In the genomic region with DNA sequence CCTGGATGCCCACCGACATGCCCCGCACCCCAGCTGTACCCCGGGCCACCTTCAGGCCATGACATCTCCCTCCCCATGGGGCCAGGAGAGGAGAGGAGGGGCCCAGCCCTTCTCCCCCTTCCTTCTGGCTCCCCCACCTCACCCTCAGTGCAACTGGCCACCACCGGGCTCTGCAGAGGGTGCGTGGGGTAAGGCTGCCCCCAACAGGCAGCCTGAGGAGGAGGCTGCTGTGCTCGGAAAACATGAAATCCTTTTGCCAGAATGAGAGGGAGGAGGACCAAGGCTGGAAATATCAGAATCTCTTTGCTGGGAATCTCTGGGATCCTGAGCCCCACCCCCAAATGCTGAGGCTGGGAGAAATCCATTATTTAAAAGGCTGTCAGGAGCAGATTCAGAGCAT, we compare ENCODE assay signal across 8 cellular contexts.
DNase-seq lines count a peak whose midpoint lies in the region; ATAC-seq and TF ChIP-seq lines count a peak whose summit lies in the region.

No MANE protein-coding gene starts in this region.

- no peak overlapping the region for H3K4me2 ChIP-seq in GM23338

- peak; percentile 39 to 62 for TF ChIP-seq CTCF in Caco-2 (IDR thresholded peaks at IDR 0.05; ENCODE audit: insufficient read depth in 1 of 2, low read depth in 1 of 2, low read length in 1 of 2, severe bottlenecking in 1 of 2, unreplicated experiment in 1 of 2)
- TF ChIP-seq CTCF in GM23338 (conservative IDR thresholded peaks at IDR 0.05; ENCODE audit: low read depth in 2 of 2): peak; percentile 93 to 94
- peak; percentile 87 for TF ChIP-seq CTCF in Panc1 (IDR thresholded peaks at IDR 0.05)
- TF ChIP-seq CTCF in fibroblast of villous mesenchyme (IDR thresholded peaks at IDR 0.05; ENCODE audit: insufficient read depth, low read depth, low read length): peak; percentile 41

- DNase-seq in Caco-2 (peak in 1 of 2 experiments; percentile 36), GM23338 (ENCODE audit: low spot score) (peak; percentile 73), Panc1 (ENCODE audit: low read depth, low spot score) (no peak), fibroblast of villous mesenchyme (ENCODE audit: low read depth) (no peak), superior temporal gyrus (ENCODE audit: extremely low spot score) (no peak), T1000 (lab: John Stamatoyannopoulos, UW) (no peak)
- no peak for DNase-seq in activated naive CD4-positive, alpha-beta T cell treated with Interleukin-2 at 50 U/mL for 16 hours

- H3K9me3 Mint-ChIP-seq in Caco-2 (ENCODE audit: unreplicated experiment): no peaks in the 10 kb centered on the region
- H3K9me3 Mint-ChIP-seq in GM23338: no peaks in the 10 kb centered on the region

- H3K27me3 ChIP-seq in Caco-2 (replicated peaks; ENCODE audit: control insufficient read depth, insufficient read depth, low read length) (no peaks in the 10 kb centered on the region; the same call in none of the 2 replicates), GM23338 (ENCODE audit: insufficient read depth) (no peaks in the 10 kb centered on the region), Panc1 (ENCODE audit: control insufficient read depth, insufficient read depth, low read length) (peaks cover 5% of the 10 kb centered on the region)

- no peaks in the 10 kb centered on the region for H3K4me1 ChIP-seq in Caco-2
- H3K4me1 ChIP-seq in GM23338 (ENCODE audit: insufficient read depth): no peaks in the 10 kb centered on the region
- no peaks in the 10 kb centered on the region for H3K4me1 ChIP-seq in Panc1 (ENCODE audit: control insufficient read depth, insufficient read depth, low read length)

- H3K4me1 Mint-ChIP-seq in Caco-2 (ENCODE audit: low read depth, unreplicated experiment) (no peaks in the 10 kb centered on the region), GM23338 (peaks cover 2% of the 10 kb centered on the region; the same call in 2 of the 3 replicates)

- POLR2A ChIA-PET in Caco-2 (lab: Charles Lee) (no interaction called here), Panc1 (lab: Charles Lee) (interaction anchor here (0.5 kb wide), 1 partner anchor 307 kb away, joined by 3 read pairs; no protein-coding TSS in a partner anchor)

- no peaks in the 10 kb centered on the region for H4K20me1 ChIP-seq in GM23338 (replicated peaks; ENCODE audit: insufficient read depth)

- H3K27ac ChIP-seq in GM23338 (ENCODE audit: low read depth) (no peak overlapping the region), Panc1 (ENCODE audit: low read length) (no peak overlapping the region)

- H3K4me3 ChIP-seq in Caco-2 (ENCODE audit: low read depth, low read length): no peak overlapping the region
- no peak overlapping the region for H3K4me3 ChIP-seq in GM23338
- H3K4me3 ChIP-seq in Panc1 (ENCODE audit: low read depth in 2 of 2, low read length in 2 of 2): no peak overlapping the region
- no peak overlapping the region for H3K4me3 ChIP-seq in fibroblast of villous mesenchyme (ENCODE audit: low read depth, low read length)

- no peaks in the 10 kb centered on the region for H3F3A ChIP-seq in GM23338 (replicated peaks; ENCODE audit: low read depth)

- H3K36me3 ChIP-seq in Caco-2 (ENCODE audit: control insufficient read depth, insufficient read depth, low read length) (no peaks in the 10 kb centered on the region), GM23338 (ENCODE audit: insufficient read depth) (no peaks in the 10 kb centered on the region), Panc1 (ENCODE audit: control insufficient read depth, insufficient read depth, low read length) (no peaks in the 10 kb centered on the region)

- peak; percentile 97 for ATAC-seq in GM23338
- peak; percentile 83 for ATAC-seq in Panc1
- ATAC-seq in HG03139 (IDR thresholded peaks at IDR 0.05; ENCODE audit: unreplicated experiment): no peak

- H3K4me3 Mint-ChIP-seq in Caco-2 (ENCODE audit: unreplicated experiment) (no peak overlapping the region), GM23338 (no peak overlapping the region)

- no TSS peak for BruUV-seq in Caco-2 (replicated peaks; lab: Mats Ljungman, UMichigan)
- no TSS peak for BruUV-seq in Panc1 (replicated peaks; lab: Mats Ljungman, UMichigan)

- peaks cover 20% of the 10 kb centered on the region for H3K27me3 Mint-ChIP-seq in Caco-2 (ENCODE audit: insufficient read depth, unreplicated experiment)
- peaks cover 7% of the 10 kb centered on the region for H3K27me3 Mint-ChIP-seq in GM23338 (ENCODE audit: insufficient read depth, low read depth, poor library complexity)

- CTCF ChIA-PET in Caco-2 (lab: Charles Lee): no interaction called here
- CTCF ChIA-PET in Panc1 (lab: Charles Lee): interaction anchor here (0.6 kb wide), 1 partner anchor 855 kb away, joined by 3 read pairs; no protein-coding TSS in a partner anchor

- H3K27ac Mint-ChIP-seq in Caco-2 (ENCODE audit: unreplicated experiment) (no peak overlapping the region), GM23338 (no peak overlapping the region)

- no peaks in the 10 kb centered on the region for H3K36me3 Mint-ChIP-seq in Caco-2 (ENCODE audit: insufficient read depth, unreplicated experiment)
- H3K36me3 Mint-ChIP-seq in GM23338 (ENCODE audit: low read depth): no peaks in the 10 kb centered on the region

- H3K9me3 ChIP-seq in Caco-2 (no peaks in the 10 kb centered on the region), Panc1 (ENCODE audit: control insufficient read depth, insufficient read depth, low read depth, low read length) (no peaks in the 10 kb centered on the region)

- H2AFZ ChIP-seq in GM23338: no peak overlapping the region

- no peaks in the 10 kb centered on the region for H3K79me2 ChIP-seq in GM23338 (replicated peaks; ENCODE audit: insufficient read depth)

- in situ Hi-C loops in Panc1 (cut with HindIII; ENCODE audit: low pct_unique_long_range_greater_than_20kb, low sequenced_read_pairs): no loop called here

- no peaks in the 10 kb centered on the region for H3K9me2 ChIP-seq in GM23338 (ENCODE audit: insufficient read depth)

- intact Hi-C loops in Caco-2 (cut with micrococcal nuclease; ENCODE audit: unreplicated experiment): loop anchor here (2.0 to 5.0 kb wide), 2 partner anchors 350 to 471 kb away; no protein-coding TSS in a partner anchor
- intact Hi-C loops in Panc1 (cut with micrococcal nuclease; ENCODE audit: unreplicated experiment): loop anchor here (1.0 to 10.0 kb wide), 3 partner anchors 58 to 448 kb away; no protein-coding TSS in a partner anchor

TF ChIP-seq in GM23338, 12 proteins besides CTCF, POLR2A, EP300 and RAD21 (continues in another document):
- TF ChIP-seq JUNB (IDR thresholded peaks at IDR 0.05; ENCODE audit: unreplicated experiment) (no peak), POLR2AphosphoS5 (IDR thresholded peaks at IDR 0.05; ENCODE audit: low read depth) (no peak), EZH2 (IDR thresholded peaks at IDR 0.05; ENCODE audit: low read depth, unreplicated experiment) (no peak), EZH2phosphoT487 (IDR thresholded peaks at IDR 0.05; ENCODE audit: unreplicated experiment) (no peak), STAT1 (IDR thresholded peaks at IDR 0.05; ENCODE audit: unreplicated experiment) (no peak), ZNF331 (CRISPR knock-in tag; IDR thresholded peaks at IDR 0.05; ENCODE audit: low read depth) (no peak), NANOG (IDR thresholded peaks at IDR 0.05; ENCODE audit: borderline replicate concordance) (no peak), ZNF114 (CRISPR knock-in tag; IDR thresholded peaks at IDR 0.05) (no peak)
- TF ChIP-seq, protein P1, sequence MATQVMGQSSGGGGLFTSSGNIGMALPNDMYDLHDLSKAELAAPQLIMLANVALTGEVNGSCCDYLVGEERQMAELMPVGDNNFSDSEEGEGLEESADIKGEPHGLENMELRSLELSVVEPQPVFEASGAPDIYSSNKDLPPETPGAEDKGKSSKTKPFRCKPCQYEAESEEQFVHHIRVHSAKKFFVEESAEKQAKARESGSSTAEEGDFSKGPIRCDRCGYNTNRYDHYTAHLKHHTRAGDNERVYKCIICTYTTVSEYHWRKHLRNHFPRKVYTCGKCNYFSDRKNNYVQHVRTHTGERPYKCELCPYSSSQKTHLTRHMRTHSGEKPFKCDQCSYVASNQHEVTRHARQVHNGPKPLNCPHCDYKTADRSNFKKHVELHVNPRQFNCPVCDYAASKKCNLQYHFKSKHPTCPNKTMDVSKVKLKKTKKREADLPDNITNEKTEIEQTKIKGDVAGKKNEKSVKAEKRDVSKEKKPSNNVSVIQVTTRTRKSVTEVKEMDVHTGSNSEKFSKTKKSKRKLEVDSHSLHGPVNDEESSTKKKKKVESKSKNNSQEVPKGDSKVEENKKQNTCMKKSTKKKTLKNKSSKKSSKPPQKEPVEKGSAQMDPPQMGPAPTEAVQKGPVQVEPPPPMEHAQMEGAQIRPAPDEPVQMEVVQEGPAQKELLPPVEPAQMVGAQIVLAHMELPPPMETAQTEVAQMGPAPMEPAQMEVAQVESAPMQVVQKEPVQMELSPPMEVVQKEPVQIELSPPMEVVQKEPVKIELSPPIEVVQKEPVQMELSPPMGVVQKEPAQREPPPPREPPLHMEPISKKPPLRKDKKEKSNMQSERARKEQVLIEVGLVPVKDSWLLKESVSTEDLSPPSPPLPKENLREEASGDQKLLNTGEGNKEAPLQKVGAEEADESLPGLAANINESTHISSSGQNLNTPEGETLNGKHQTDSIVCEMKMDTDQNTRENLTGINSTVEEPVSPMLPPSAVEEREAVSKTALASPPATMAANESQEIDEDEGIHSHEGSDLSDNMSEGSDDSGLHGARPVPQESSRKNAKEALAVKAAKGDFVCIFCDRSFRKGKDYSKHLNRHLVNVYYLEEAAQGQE (IDR thresholded peaks at IDR 0.05; ENCODE audit: unreplicated experiment): no peak
- TF ChIP-seq, protein P2, sequence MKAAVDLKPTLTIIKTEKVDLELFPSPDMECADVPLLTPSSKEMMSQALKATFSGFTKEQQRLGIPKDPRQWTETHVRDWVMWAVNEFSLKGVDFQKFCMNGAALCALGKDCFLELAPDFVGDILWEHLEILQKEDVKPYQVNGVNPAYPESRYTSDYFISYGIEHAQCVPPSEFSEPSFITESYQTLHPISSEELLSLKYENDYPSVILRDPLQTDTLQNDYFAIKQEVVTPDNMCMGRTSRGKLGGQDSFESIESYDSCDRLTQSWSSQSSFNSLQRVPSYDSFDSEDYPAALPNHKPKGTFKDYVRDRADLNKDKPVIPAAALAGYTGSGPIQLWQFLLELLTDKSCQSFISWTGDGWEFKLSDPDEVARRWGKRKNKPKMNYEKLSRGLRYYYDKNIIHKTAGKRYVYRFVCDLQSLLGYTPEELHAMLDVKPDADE (IDR thresholded peaks at IDR 0.05): no peak

Comparison
In these comparisons a context has a peak if more than half of its experiments do, and no peak if none do; other contexts are left out.
1. CTCF ChIP-seq: peak in every context shown above with its lines; median percentile 94 in GM23338; 87 in Panc1; 50 in Caco-2; 41 in fibroblast of villous mesenchyme.